ENCODE assay signal across 13 cellular contexts in the genomic region with DNA sequence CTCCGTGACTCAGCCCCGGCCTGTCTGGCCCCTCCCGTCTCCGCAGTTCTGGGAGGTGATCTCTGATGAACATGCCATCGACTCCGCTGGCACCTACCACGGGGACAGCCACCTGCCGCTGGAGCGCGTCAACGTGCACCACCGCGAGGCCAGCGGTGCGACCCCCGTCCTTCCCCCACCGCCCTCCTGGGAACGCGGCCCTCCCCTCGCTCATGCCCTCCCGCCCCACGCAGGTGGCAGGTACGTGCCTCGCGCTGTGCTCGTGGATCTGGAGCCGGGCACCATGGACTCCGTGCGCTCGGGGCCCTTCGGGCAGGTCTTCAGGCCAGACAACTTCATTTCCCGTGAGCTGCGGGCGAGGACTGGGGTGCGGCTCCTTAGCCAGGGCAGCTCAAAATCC. TPM values are rescaled to one million over a fixed set of nuclear protein-coding genes. Genes with fewer than 3 reads are reported as not detected.
"Had no signal": no experiment of that assay in that cellular context is flagged by ENCODE, and none has a peak within 500 bp of the region (broad histone marks: within the 10 kb centered on the region; RNA-seq: fewer than 3 reads in every experiment).

No MANE protein-coding gene starts in this region.

RNA-seq across cellular contexts. Expression of gene PRDM7, which starts 17.2 kb away (rescaled TPM):
- total RNA-seq: stomach, subcutaneous adipose tissue, suprapubic skin, temporal lobe, thoracic aorta, thyroid gland, tibial nerve, transverse colon, upper lobe of left lung, upper lobe of right lung, ureter, urinary bladder, vagina had no signal
